In genomic region chr1:29017235-29017634, GRCh38 we compare ENCODE assay signal across 16 cellular contexts.
A peak's percentile ranks its signal among the peaks of the same experiment; 100 is the strongest.
DNase-seq lines count a peak whose midpoint lies in the region; ATAC-seq and TF ChIP-seq lines count a peak whose summit lies in the region.
"Had no signal": no experiment of that assay in that cellular context is flagged by ENCODE, and none has a peak within 500 bp of the region (broad histone marks: within the 10 kb centered on the region; RNA-seq: fewer than 3 reads in every experiment).

No MANE protein-coding gene starts in this region.

- H3K4me1 ChIP-seq in CD8-positive, alpha-beta memory T cell (ENCODE audit: insufficient read depth, low read length), result no peaks in the 10 kb centered on the region
- H3K4me1 ChIP-seq: BLaER1 treated with 17β-estradiol and CSF1 and Interleukin-3, amounts not matched to agents 10 nM and 100 nM; HAP-1 had no signal

- peak overlapping the region; percentile 49 for H3K27ac Mint-ChIP-seq in activated CD8-positive, alpha-beta T cell treated with anti-CD3 and anti-CD28 coated beads for 36 hours
- H3K27ac Mint-ChIP-seq in activated CD8-positive, alpha-beta T cell treated with anti-CD3 and anti-CD28 coated beads, Interleukin-2, amount 10 ng/mL, durations not matched to agents 7 days and 5 days, result no peak overlapping the region
- peak overlapping the region in 5 of 8 donors; percentile 3 to 54 (median 26) for H3K27ac Mint-ChIP-seq in CD8-positive, alpha-beta memory T cell
- H3K27ac Mint-ChIP-seq in central memory CD8-positive, alpha-beta T cell (ENCODE audit: low read depth), result no peak overlapping the region
- H3K27ac Mint-ChIP-seq in natural killer cell treated with Interleukin-12 subunit alpha and Interleukin-12 subunit beta and Interleukin-15 and Interleukin-18, amount 100 ng/mL, for 72 hours, result peak overlapping the region; percentile 24 to 76
- H3K27ac Mint-ChIP-seq: B cell had no signal

- intact Hi-C loops in activated CD8-positive, alpha-beta T cell treated with anti-CD3 and anti-CD28 coated beads for 36 hours (cut with micrococcal nuclease), result no loop called here

- H3K9me3 Mint-ChIP-seq in activated CD8-positive, alpha-beta T cell treated with anti-CD3 and anti-CD28 coated beads for 36 hours, result no peaks in the 10 kb centered on the region
- no peaks in the 10 kb centered on the region for H3K9me3 Mint-ChIP-seq in activated CD8-positive, alpha-beta T cell treated with anti-CD3 and anti-CD28 coated beads, Interleukin-2, amount 10 ng/mL, durations not matched to agents 7 days and 5 days (ENCODE audit: insufficient read depth)
- H3K9me3 Mint-ChIP-seq in CD8-positive, alpha-beta memory T cell, result no peaks in the 10 kb centered on the region
- H3K9me3 Mint-ChIP-seq in central memory CD8-positive, alpha-beta T cell, result no peaks in the 10 kb centered on the region
- H3K9me3 Mint-ChIP-seq in natural killer cell treated with Interleukin-12 subunit alpha and Interleukin-12 subunit beta and Interleukin-15 and Interleukin-18, amount 100 ng/mL, for 72 hours, result no peaks in the 10 kb centered on the region

- POLR2A ChIA-PET in activated CD8-positive, alpha-beta T cell treated with anti-CD3 and anti-CD28 coated beads for 36 hours (lab: Charles Lee), result no interaction called here
- POLR2A ChIA-PET in activated CD8-positive, alpha-beta T cell treated with anti-CD3 and anti-CD28 coated beads, Interleukin-2, amount 10 ng/mL, durations not matched to agents 7 days and 5 days (lab: Charles Lee), result no interaction called here
- POLR2A ChIA-PET in CD8-positive, alpha-beta memory T cell (lab: Charles Lee), result no interaction called here

- peaks cover 4% of the 10 kb centered on the region for H3K36me3 Mint-ChIP-seq in activated CD8-positive, alpha-beta T cell treated with anti-CD3 and anti-CD28 coated beads for 36 hours (ENCODE audit: low read depth)
- peaks cover 14% of the 10 kb centered on the region for H3K36me3 Mint-ChIP-seq in activated CD8-positive, alpha-beta T cell treated with anti-CD3 and anti-CD28 coated beads, Interleukin-2, amount 10 ng/mL, durations not matched to agents 7 days and 5 days (ENCODE audit: low read depth)
- H3K36me3 Mint-ChIP-seq in CD8-positive, alpha-beta memory T cell, result peaks cover 0 to 64% (median 2%) of the 10 kb centered on the region in 3 donors
- H3K36me3 Mint-ChIP-seq in central memory CD8-positive, alpha-beta T cell (ENCODE audit: insufficient read depth), result peaks cover 33% of the 10 kb centered on the region
- H3K36me3 Mint-ChIP-seq in natural killer cell treated with Interleukin-12 subunit alpha and Interleukin-12 subunit beta and Interleukin-15 and Interleukin-18, amount 100 ng/mL, for 72 hours, result peaks cover 4% of the 10 kb centered on the region

- H3K4me3 ChIP-seq in CD8-positive, alpha-beta memory T cell (ENCODE audit: low read length), result no peak overlapping the region
- H3K4me3 ChIP-seq: BLaER1 treated with 17β-estradiol and CSF1 and Interleukin-3, amounts not matched to agents 10 nM and 100 nM; GM12878; GM23248; HAP-1 had no signal

- H3K27me3 ChIP-seq in CD8-positive, alpha-beta memory T cell (ENCODE audit: insufficient read depth, low read length, poor library complexity, severe bottlenecking), result no peaks in the 10 kb centered on the region
- H3K27me3 ChIP-seq: BLaER1 treated with 17β-estradiol and CSF1 and Interleukin-3, amounts not matched to agents 10 nM and 100 nM had no signal

- no peak for DNase-seq in activated CD8-positive, alpha-beta T cell treated with anti-CD3 and anti-CD28 coated beads for 36 hours
- no peak for DNase-seq in activated CD8-positive, alpha-beta T cell treated with anti-CD3 and anti-CD28 coated beads, Interleukin-2, amount 10 ng/mL, durations not matched to agents 7 days and 5 days
- no peak for DNase-seq in CD8-positive, alpha-beta memory T cell
- DNase-seq in central memory CD8-positive, alpha-beta T cell (ENCODE audit: low spot score in 2 of 2), result no peak
- no peak for DNase-seq in natural killer cell treated with Interleukin-12 subunit alpha and Interleukin-12 subunit beta and Interleukin-15 and Interleukin-18, amount 100 ng/mL, for 72 hours (ENCODE audit: low spot score)
- no peak for DNase-seq in activated CD4-positive, alpha-beta T cell treated with anti-CD3 and anti-CD28 coated beads for 48 hours
- no peak for DNase-seq in activated CD4-positive, alpha-beta T cell treated with anti-CD3 and anti-CD28 coated beads, Interleukin-2, amount 50 U/mL, for 4 hours
- DNase-seq: Calu3, DMS79 treated with DMSO at 0.1 percent for 48 hours, GM23248 had no signal

- H3K9me3 ChIP-seq in CD8-positive, alpha-beta memory T cell (ENCODE audit: low read length), result no peaks in the 10 kb centered on the region
- H3K9me3 ChIP-seq: BLaER1 treated with 17β-estradiol and CSF1 and Interleukin-3, amounts not matched to agents 10 nM and 100 nM; HAP-1 had no signal

- ATAC-seq in activated CD8-positive, alpha-beta T cell treated with anti-CD3 and anti-CD28 coated beads for 36 hours, result no peak
- no peak for ATAC-seq in activated CD8-positive, alpha-beta T cell treated with anti-CD3 and anti-CD28 coated beads, Interleukin-2, amount 10 ng/mL, durations not matched to agents 7 days and 5 days
- peak; percentile 72 for ATAC-seq in central memory CD8-positive, alpha-beta T cell (replicated peaks; ENCODE audit: extremely low read depth, poor library complexity, severe bottlenecking)
- ATAC-seq in natural killer cell treated with Interleukin-12 subunit alpha and Interleukin-12 subunit beta and Interleukin-15 and Interleukin-18, amount 100 ng/mL, for 72 hours, result peak; percentile 56 to 57
- ATAC-seq in GM19324 (IDR thresholded peaks at IDR 0.05; ENCODE audit: low FRiP score, unreplicated experiment), result no peak
- ATAC-seq: GM12878 had no signal

- H3K4me3 Mint-ChIP-seq in activated CD8-positive, alpha-beta T cell treated with anti-CD3 and anti-CD28 coated beads for 36 hours, result no peak overlapping the region
- no peak overlapping the region for H3K4me3 Mint-ChIP-seq in activated CD8-positive, alpha-beta T cell treated with anti-CD3 and anti-CD28 coated beads, Interleukin-2, amount 10 ng/mL, durations not matched to agents 7 days and 5 days
- no peak overlapping the region for H3K4me3 Mint-ChIP-seq in CD8-positive, alpha-beta memory T cell
- H3K4me3 Mint-ChIP-seq in central memory CD8-positive, alpha-beta T cell, result no peak overlapping the region
- H3K4me3 Mint-ChIP-seq in natural killer cell treated with Interleukin-12 subunit alpha and Interleukin-12 subunit beta and Interleukin-15 and Interleukin-18, amount 100 ng/mL, for 72 hours, result no peak overlapping the region
- H3K4me3 Mint-ChIP-seq: B cell had no signal

- no peak overlapping the region for H3K27ac ChIP-seq in CD8-positive, alpha-beta memory T cell (ENCODE audit: low read depth, low read length)
- H3K27ac ChIP-seq: 22Rv1; BLaER1 treated with 17β-estradiol and CSF1 and Interleukin-3, amounts not matched to agents 10 nM and 100 nM; GM23248 had no signal

- H3K36me3 ChIP-seq in CD8-positive, alpha-beta memory T cell (ENCODE audit: insufficient read depth, low read length), result peaks cover 11% of the 10 kb centered on the region

- CTCF ChIA-PET in activated CD8-positive, alpha-beta T cell treated with anti-CD3 and anti-CD28 coated beads for 36 hours (lab: Charles Lee), result no interaction called here
- CTCF ChIA-PET in activated CD8-positive, alpha-beta T cell treated with anti-CD3 and anti-CD28 coated beads, Interleukin-2, amount 10 ng/mL, durations not matched to agents 7 days and 5 days (lab: Charles Lee), result interaction anchor here (3.8 kb wide), 1 partner anchor 17 kb away, joined by 18 read pairs; no protein-coding TSS in a partner anchor
- CTCF ChIA-PET in CD8-positive, alpha-beta memory T cell (lab: Charles Lee), result no interaction called here

- TF ChIP-seq CTCF in activated CD8-positive, alpha-beta T cell treated with anti-CD3 and anti-CD28 coated beads for 36 hours (IDR thresholded peaks at IDR 0.05), result no peak

- peaks cover 4% of the 10 kb centered on the region for H3K4me1 Mint-ChIP-seq in activated CD8-positive, alpha-beta T cell treated with anti-CD3 and anti-CD28 coated beads for 36 hours (ENCODE audit: low read depth)
- no peaks in the 10 kb centered on the region for H3K4me1 Mint-ChIP-seq in activated CD8-positive, alpha-beta T cell treated with anti-CD3 and anti-CD28 coated beads, Interleukin-2, amount 10 ng/mL, durations not matched to agents 7 days and 5 days (ENCODE audit: low read depth)
- peaks cover 15 to 22% (median 20%) of the 10 kb centered on the region in 3 donors for H3K4me1 Mint-ChIP-seq in CD8-positive, alpha-beta memory T cell
- peaks cover 12% of the 10 kb centered on the region for H3K4me1 Mint-ChIP-seq in central memory CD8-positive, alpha-beta T cell
- peaks cover 11 to 15% of the 10 kb centered on the region in 2 donors for H3K4me1 Mint-ChIP-seq in natural killer cell treated with Interleukin-12 subunit alpha and Interleukin-12 subunit beta and Interleukin-15 and Interleukin-18, amount 100 ng/mL, for 72 hours (ENCODE audit: low read depth in 2 of 2)
- H3K4me1 Mint-ChIP-seq: B cell had no signal

- no peaks in the 10 kb centered on the region for H3K27me3 Mint-ChIP-seq in activated CD8-positive, alpha-beta T cell treated with anti-CD3 and anti-CD28 coated beads for 36 hours
- H3K27me3 Mint-ChIP-seq in activated CD8-positive, alpha-beta T cell treated with anti-CD3 and anti-CD28 coated beads, Interleukin-2, amount 10 ng/mL, durations not matched to agents 7 days and 5 days (ENCODE audit: low read depth), result no peaks in the 10 kb centered on the region
- H3K27me3 Mint-ChIP-seq in CD8-positive, alpha-beta memory T cell, result no peaks in the 10 kb centered on the region
- H3K27me3 Mint-ChIP-seq in central memory CD8-positive, alpha-beta T cell, result no peaks in the 10 kb centered on the region
- H3K27me3 Mint-ChIP-seq in natural killer cell treated with Interleukin-12 subunit alpha and Interleukin-12 subunit beta and Interleukin-15 and Interleukin-18, amount 100 ng/mL, for 72 hours, result no peaks in the 10 kb centered on the region
- H3K27me3 Mint-ChIP-seq: B cell had no signal

Comparison
In these comparisons a context has a peak if more than half of its experiments do, and no peak if none do; other contexts are left out.
1. H3K27ac Mint-ChIP-seq: peak in activated CD8-positive, alpha-beta T cell treated with anti-CD3 and anti-CD28 coated beads for 36 hours (single experiment), CD8-positive, alpha-beta memory T cell (5 of 8) and natural killer cell treated with Interleukin-12 subunit alpha and Interleukin-12 subunit beta and Interleukin-15 and Interleukin-18, amount 100 ng/mL, for 72 hours (2 of 2); none in activated CD8-positive, alpha-beta T cell treated with anti-CD3 and anti-CD28 coated beads, Interleukin-2, amount 10 ng/mL, durations not matched to agents 7 days and 5 days (single experiment) and central memory CD8-positive, alpha-beta T cell (single experiment).
2. ATAC-seq: peak in central memory CD8-positive, alpha-beta T cell (single experiment) and natural killer cell treated with Interleukin-12 subunit alpha and Interleukin-12 subunit beta and Interleukin-15 and Interleukin-18, amount 100 ng/mL, for 72 hours (2 of 2); none in activated CD8-positive, alpha-beta T cell treated with anti-CD3 and anti-CD28 coated beads for 36 hours (single experiment), activated CD8-positive, alpha-beta T cell treated with anti-CD3 and anti-CD28 coated beads, Interleukin-2, amount 10 ng/mL, durations not matched to agents 7 days and 5 days (single experiment) and GM19324 (single experiment).